In the genomic region with DNA sequence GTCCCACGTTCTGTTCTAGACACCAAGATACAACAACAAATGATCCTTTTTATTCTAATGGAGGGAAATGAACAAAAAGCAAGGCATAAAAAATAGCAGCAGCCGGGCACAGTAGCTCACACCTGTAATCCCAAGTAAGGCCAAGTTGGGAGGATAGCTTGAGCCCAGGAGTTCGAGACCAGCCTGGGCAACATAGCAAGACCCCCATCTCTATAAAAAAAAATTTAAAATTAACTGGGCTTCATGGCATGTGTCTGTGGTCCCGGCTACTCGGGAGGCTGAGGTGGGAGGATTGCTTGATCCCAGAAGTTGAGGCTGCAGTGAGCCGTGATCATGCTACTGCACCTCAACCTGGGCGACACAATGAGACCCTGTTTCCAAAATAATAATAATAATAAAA, we compare ENCODE assay signal across 1 cellular context.
TF ChIP-seq lines count a peak whose summit lies in the region.

No MANE protein-coding gene starts in this region.

TF ChIP-seq in H1, 55 proteins besides CTCF, POLR2A, EP300 and RAD21:
- TF ChIP-seq EGR1 (IDR thresholded peaks at IDR 0.05; ENCODE audit: borderline replicate concordance, low read depth, low read length), result no peak
- no peak for TF ChIP-seq HDAC2 (IDR thresholded peaks at IDR 0.05; ENCODE audit: borderline replicate concordance in 1 of 2, low read depth in 2 of 2, low read length in 2 of 2)
- TF ChIP-seq, protein P1, sequence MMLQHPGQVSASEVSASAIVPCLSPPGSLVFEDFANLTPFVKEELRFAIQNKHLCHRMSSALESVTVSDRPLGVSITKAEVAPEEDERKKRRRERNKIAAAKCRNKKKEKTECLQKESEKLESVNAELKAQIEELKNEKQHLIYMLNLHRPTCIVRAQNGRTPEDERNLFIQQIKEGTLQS (IDR thresholded peaks at IDR 0.05; ENCODE audit: insufficient read depth, low read depth, low read length), result no peak
- TF ChIP-seq KDM5A (IDR thresholded peaks at IDR 0.05; ENCODE audit: low read length), result no peak
